Comparison of ENCODE assay signal across 8 cellular contexts in genomic region chr19:17281391-17282304, GRCh38. TPM values are rescaled to one million over a fixed set of nuclear protein-coding genes. Genes with fewer than 3 reads are reported as not detected.
DNase-seq lines count a peak whose midpoint lies in the region; ATAC-seq and TF ChIP-seq lines count a peak whose summit lies in the region.

Gene ANKLE1 (plus strand): TSS chr19:17281901. CDS start chr19:17281921, 20 bp downstream.

- no peaks in the 10 kb centered on the region for H3K27me3 Mint-ChIP-seq in T-helper 17 cell

- TF ChIP-seq CTCF in uterus (IDR thresholded peaks at IDR 0.05) = no peak

- WGBS in urinary bladder = 6% methylated on average over 75 of the region's 75 CpGs

- peak within 1 kb of the TSS in 1 of 2 donors; percentile 54 for H3K9ac ChIP-seq in duodenal mucosa (ENCODE audit: low read depth in 1 of 2, low read length in 2 of 2)

- H3K9me3 ChIP-seq in T-helper 17 cell (ENCODE audit: control insufficient read depth, low read length, poor library complexity, severe bottlenecking) (no peaks in the 10 kb centered on the region), duodenal mucosa (ENCODE audit: control insufficient read depth in 1 of 2, low read length in 2 of 2) (no peaks in the 10 kb centered on the region), muscle layer of duodenum (ENCODE audit: control insufficient read depth in 1 of 2, low read length in 2 of 2) (no peaks in the 10 kb centered on the region), uterus (no peaks in the 10 kb centered on the region)

- intact Hi-C loops in uterus (cut with DNase I; ENCODE audit: low total_unique reads) = no loop called here

- H3K4me1 Mint-ChIP-seq in T-helper 17 cell = peaks cover 5% of the 10 kb centered on the region

- peak within 1 kb of the TSS; percentile 89 for H3K4me3 Mint-ChIP-seq in T-helper 17 cell

- H3K27ac Mint-ChIP-seq in T-helper 17 cell = no peak within 1 kb of the TSS

- H3K36me3 ChIP-seq in duodenal mucosa (ENCODE audit: control insufficient read depth in 1 of 2, insufficient read depth in 2 of 2, low read length in 2 of 2) (peaks cover 3 to 15% of the 10 kb centered on the region in 2 donors), muscle layer of duodenum (ENCODE audit: control insufficient read depth in 1 of 2, insufficient read depth in 2 of 2, low read length in 2 of 2) (peaks cover 8 to 21% of the 10 kb centered on the region in 2 donors), urinary bladder (ENCODE audit: insufficient read depth) (no peaks in the 10 kb centered on the region), uterus (no peaks in the 10 kb centered on the region)

- H3K36me3 Mint-ChIP-seq in T-helper 17 cell (ENCODE audit: low read depth) = no peaks in the 10 kb centered on the region

- H3K4me1 ChIP-seq in duodenal mucosa (ENCODE audit: control insufficient read depth in 1 of 2, insufficient read depth in 2 of 2, low read length in 2 of 2) (peaks cover 7 to 15% of the 10 kb centered on the region in 2 donors), muscle layer of duodenum (ENCODE audit: control insufficient read depth in 1 of 2, insufficient read depth in 2 of 2, low read length in 2 of 2) (peaks cover 0 to 15% of the 10 kb centered on the region in 2 donors), urinary bladder (ENCODE audit: insufficient read depth) (no peaks in the 10 kb centered on the region), uterus (peaks cover 0 to 13% of the 10 kb centered on the region in 2 donors)

- DNase-seq in EH (ENCODE audit: low read depth) (peak; percentile 39), T-helper 17 cell (no peak), uterus (no peak)

- ATAC-seq in HG02642 (IDR thresholded peaks at IDR 0.05; ENCODE audit: poor library complexity, unreplicated experiment) (peak; percentile 34), T-helper 17 cell (peak; percentile 16), GM19463 (IDR thresholded peaks at IDR 0.05; ENCODE audit: unreplicated experiment) (no peak)

- peaks cover 0 to 3% of the 10 kb centered on the region in 2 donors for H3K27me3 ChIP-seq in duodenal mucosa (ENCODE audit: control insufficient read depth in 1 of 2, insufficient read depth in 2 of 2, low read length in 2 of 2)
- no peaks in the 10 kb centered on the region for H3K27me3 ChIP-seq in muscle layer of duodenum (ENCODE audit: low read depth, low read length)
- H3K27me3 ChIP-seq in uterus = peaks cover 5 to 12% of the 10 kb centered on the region in 2 donors

- no peak for TF ChIP-seq POLR2A in uterus (IDR thresholded peaks at IDR 0.05)

- H3K4me3 ChIP-seq in duodenal mucosa (ENCODE audit: low read depth in 1 of 2, low read length in 2 of 2) = peak within 1 kb of the TSS; percentile 47 to 65
- H3K4me3 ChIP-seq in muscle layer of duodenum (ENCODE audit: low read depth in 1 of 2, low read length in 2 of 2) = peak within 1 kb of the TSS; percentile 42 to 63
- peak within 1 kb of the TSS; percentile 6 for H3K4me3 ChIP-seq in urinary bladder (ENCODE audit: low read depth, low read length)
- H3K4me3 ChIP-seq in uterus = no peak within 1 kb of the TSS

- H3K27ac ChIP-seq in duodenal mucosa (ENCODE audit: low read depth, low read length) (no peak within 1 kb of the TSS), muscle layer of duodenum (ENCODE audit: low read length) (no peak within 1 kb of the TSS), urinary bladder (ENCODE audit: low read depth) (no peak within 1 kb of the TSS), uterus (no peak within 1 kb of the TSS)

RNA-seq across cellular contexts. Expression of gene ANKLE1, which starts in this region (rescaled TPM):
- total RNA-seq in T-helper 17 cell (1 to 10 TPM; 1.4 to 2.0 TPM), urinary bladder (0.26 TPM), uterus (1 to 10 TPM in 2 of 4 donors, not detected in 2; 1.6 to 2.4 TPM)
- 0.66 TPM for polyA plus RNA-seq in urinary bladder

Comparison
In these comparisons a context has a peak if more than half of its experiments do, and no peak if none do; other contexts are left out.
1. H3K4me3 ChIP-seq: peak in duodenal mucosa (2 of 2), muscle layer of duodenum (2 of 2) and urinary bladder (single experiment); none in uterus (0 of 2).